In the genomic region with DNA sequence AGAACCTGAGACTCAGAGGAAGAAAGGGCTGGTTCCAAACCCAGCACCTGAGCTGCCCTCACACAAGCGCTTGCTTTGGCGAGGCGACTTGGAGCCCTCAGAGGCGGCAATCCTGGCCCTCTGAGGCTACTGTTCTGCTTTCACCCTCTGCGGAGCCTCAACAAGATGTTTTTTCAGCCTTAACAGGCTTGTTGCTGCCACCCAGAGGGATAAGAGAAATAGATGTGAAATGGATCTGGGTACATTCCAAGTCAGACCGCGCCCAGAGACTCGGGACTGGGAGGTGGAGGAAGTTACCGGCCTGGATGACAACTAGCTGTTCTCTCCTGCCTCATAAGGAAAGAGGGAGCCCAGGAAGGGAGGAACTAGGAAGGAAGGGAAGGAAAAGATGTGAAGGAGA, we compare ENCODE assay signal across 8 cellular contexts.
DNase-seq lines count a peak whose midpoint lies in the region; ATAC-seq and TF ChIP-seq lines count a peak whose summit lies in the region.

No MANE protein-coding gene starts in this region.

- ATAC-seq in foreskin keratinocyte = peak; percentile 63
- ATAC-seq in GM18870 (IDR thresholded peaks at IDR 0.05; ENCODE audit: unreplicated experiment) = no peak

- H3K4me1 ChIP-seq in Peyer's patch (no peaks in the 10 kb centered on the region), foreskin keratinocyte (no peaks in the 10 kb centered on the region), rectal smooth muscle tissue (ENCODE audit: control insufficient read depth, insufficient read depth, low read length) (peaks cover 8% of the 10 kb centered on the region)

- H3K4me3 ChIP-seq in Peyer's patch = no peak overlapping the region
- no peak overlapping the region for H3K4me3 ChIP-seq in rectal smooth muscle tissue (ENCODE audit: low read length)

- H3K27ac Mint-ChIP-seq in endothelial cell (ENCODE audit: unreplicated experiment) = no peak overlapping the region

- no peak overlapping the region for H3K9ac ChIP-seq in rectal smooth muscle tissue (ENCODE audit: low read length)

- no peak for TF ChIP-seq POLR2A in Peyer's patch (IDR thresholded peaks at IDR 0.05)

- no peaks in the 10 kb centered on the region for H3K27me3 Mint-ChIP-seq in endothelial cell (ENCODE audit: unreplicated experiment)

- H3K36me3 Mint-ChIP-seq in endothelial cell (ENCODE audit: low read depth, unreplicated experiment) = peaks cover 20% of the 10 kb centered on the region

- H3K4me1 Mint-ChIP-seq in endothelial cell (ENCODE audit: unreplicated experiment) = peaks cover 10% of the 10 kb centered on the region

- DNase-seq in G401 (ENCODE audit: low spot score) (peak; percentile 94), Peyer's patch (peak in 2 of 3 donors; percentile 59 to 62), foreskin keratinocyte (peak; percentile 27 to 65), dedifferentiated amniotic fluid mesenchymal stem cell (ENCODE audit: extremely low spot score) (no peak), endothelial cell (ENCODE audit: low spot score) (no peak)
- DNase-seq in stimulated activated CD8-positive, alpha-beta memory T cell treated with anti-CD3 and anti-CD28 coated beads, Interleukin-4, amount 100 ng/mL, for 48 hours = no peak

- no peaks in the 10 kb centered on the region for H3K9me3 ChIP-seq in Peyer's patch

- no peak overlapping the region for H3K4me3 Mint-ChIP-seq in endothelial cell (ENCODE audit: unreplicated experiment)

- in situ Hi-C loops in G401 (cut with HindIII; ENCODE audit: low sequenced_read_pairs) = no loop called here

- H3K27ac ChIP-seq in Peyer's patch = no peak overlapping the region
- H3K27ac ChIP-seq in foreskin keratinocyte = no peak overlapping the region
- peak overlapping the region; percentile 23 for H3K27ac ChIP-seq in rectal smooth muscle tissue (ENCODE audit: low read depth, low read length)

- H3K9me3 Mint-ChIP-seq in endothelial cell (ENCODE audit: unreplicated experiment) = no peaks in the 10 kb centered on the region

- H3K36me3 ChIP-seq in Peyer's patch (no peaks in the 10 kb centered on the region), rectal smooth muscle tissue (ENCODE audit: control insufficient read depth, insufficient read depth, low read length) (no peaks in the 10 kb centered on the region)

- TF ChIP-seq CTCF in Peyer's patch (IDR thresholded peaks at IDR 0.05) = peak in 1 of 6 experiments; percentile 16
- peak; percentile 62 for TF ChIP-seq CTCF in foreskin keratinocyte (conservative IDR thresholded peaks at IDR 0.05)
- no peak for TF ChIP-seq CTCF in endothelial cell (IDR thresholded peaks at IDR 0.05; ENCODE audit: unreplicated experiment)

- H3K27me3 ChIP-seq in Peyer's patch (no peaks in the 10 kb centered on the region), foreskin keratinocyte (no peaks in the 10 kb centered on the region), rectal smooth muscle tissue (ENCODE audit: control insufficient read depth, insufficient read depth, low read length) (no peaks in the 10 kb centered on the region)

Comparison
In these comparisons a context has a peak if more than half of its experiments do, and no peak if none do; other contexts are left out.
1. DNase-seq: peak in G401 (single experiment), Peyer's patch (2 of 3) and foreskin keratinocyte (2 of 2); none in dedifferentiated amniotic fluid mesenchymal stem cell (single experiment), stimulated activated CD8-positive, alpha-beta memory T cell treated with anti-CD3 and anti-CD28 coated beads, Interleukin-4, amount 100 ng/mL, for 48 hours (single experiment) and endothelial cell (single experiment).